ENCODE assay signal across 1 cellular context in genomic region chr19:40452016-40452415, GRCh38.
TF ChIP-seq lines count a peak whose summit lies in the region.

No MANE protein-coding gene starts in this region.

TF ChIP-seq in A549, 52 proteins besides CTCF, POLR2A, EP300 and RAD21:
- TF ChIP-seq NPAS2 (CRISPR knock-in tag; IDR thresholded peaks at IDR 0.05; ENCODE audit: borderline replicate concordance) (no peak), HES2 (IDR thresholded peaks at IDR 0.05) (no peak), EHF (CRISPR knock-in tag; IDR thresholded peaks at IDR 0.05) (no peak)
TF ChIP-seq in A549: peak in this region for 0.
